In the genomic region with DNA sequence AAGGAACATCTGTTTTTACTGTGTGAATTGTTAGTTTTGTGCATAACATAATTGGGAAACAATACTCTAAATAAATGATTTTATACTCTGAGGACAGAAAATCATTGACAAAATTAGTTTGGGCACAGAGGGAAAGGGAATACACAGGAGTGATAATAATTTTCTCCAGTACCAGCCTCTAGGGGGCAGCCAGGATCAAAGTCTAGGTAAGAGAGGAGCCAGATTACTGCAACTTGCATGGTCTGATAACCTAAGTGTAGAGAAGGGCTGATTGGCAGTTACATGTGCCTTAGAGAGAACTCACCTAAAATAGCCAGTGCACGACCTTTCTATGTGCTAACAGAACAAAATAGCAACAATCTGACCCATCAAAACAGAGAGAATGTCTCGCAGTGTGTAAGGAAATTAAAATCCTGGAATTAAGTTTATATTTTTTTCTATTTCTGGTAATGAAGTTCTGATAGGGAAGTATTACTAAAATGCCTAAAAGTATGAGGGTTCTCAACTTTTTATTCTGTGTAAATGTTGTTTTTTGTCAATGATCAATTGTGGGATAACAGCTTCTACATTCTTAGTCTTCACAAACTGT, we compare ENCODE assay signal across 10 cellular contexts.
DNase-seq lines count a peak whose midpoint lies in the region; ATAC-seq, FAIRE-seq and TF ChIP-seq lines count a peak whose summit lies in the region.
"Had no signal": no experiment of that assay in that cellular context is flagged by ENCODE, and none has a peak within 500 bp of the region (broad histone marks: within the 10 kb centered on the region; RNA-seq: fewer than 3 reads in every experiment).

No MANE protein-coding gene starts in this region.

- no peak overlapping the region for H4K8ac ChIP-seq in H1 (ENCODE audit: extremely low read depth, insufficient read depth, low read length)

- no peak overlapping the region for H4K91ac ChIP-seq in H1 (replicated peaks; ENCODE audit: insufficient read length, low read length)

- H3K23me2 ChIP-seq in H1 (ENCODE audit: low read depth, low read length): no peaks in the 10 kb centered on the region

- no peaks in the 10 kb centered on the region for H3K27me3 Mint-ChIP-seq in WTC11 (ENCODE audit: low read depth)

- no peaks in the 10 kb centered on the region for H4K20me1 ChIP-seq in H1 (replicated peaks in 1 of 2; ENCODE audit: control insufficient read depth in 1 of 2, insufficient read depth in 2 of 2, low read length in 2 of 2)
- H4K20me1 ChIP-seq: BLaER1 had no signal

- no peaks in the 10 kb centered on the region for H3K27me3 ChIP-seq in H7 (ENCODE audit: control insufficient read depth, insufficient read depth, low read length)
- H3K27me3 ChIP-seq in H1 (replicated peaks in 1 of 4; ENCODE audit: control insufficient read depth in 3 of 4, extremely low read depth in 1 of 4, insufficient read depth in 3 of 4, low read length in 3 of 4): no peaks in the 10 kb centered on the region
- no peaks in the 10 kb centered on the region for H3K27me3 ChIP-seq in tibial artery
- H3K27me3 ChIP-seq: BLaER1 had no signal

- FAIRE-seq in H1 (lab: Jason Lieb, UNC): no peak

- no peak overlapping the region for H3K27ac ChIP-seq in H1 (ENCODE audit: low read depth, low read length)
- no peak overlapping the region for H3K27ac ChIP-seq in tibial artery
- H3K27ac ChIP-seq: BLaER1, epithelial cell of prostate had no signal

- no peak for TF ChIP-seq POLR2A in H1 (IDR thresholded peaks at IDR 0.05; ENCODE audit: control extremely low read depth in 1 of 2, low read depth in 2 of 2, low read length in 2 of 2)

- H3K36me3 ChIP-seq in H7 (replicated peaks; ENCODE audit: control insufficient read depth, insufficient read depth, low read length) (no peaks in the 10 kb centered on the region), H1 (ENCODE audit: control insufficient read depth in 2 of 4, insufficient read depth in 4 of 4, low read length in 3 of 4) (no peaks in the 10 kb centered on the region), tibial artery (peaks cover 4 to 9% (median 6%) of the 10 kb centered on the region in 3 donors)

- CTCF ChIA-PET in WTC11 (lab: Charles Lee): interaction anchor here (0.6 to 1.2 kb wide), 5 partner anchors 22 to 714 kb away, joined by 3 to 6 read pairs (median 4); no protein-coding TSS in a partner anchor
- CTCF ChIA-PET in H1 (lab: Charles Lee; ENCODE audit: partially characterized antibody): interaction anchor here (0.6 to 2.0 kb wide), 17 partner anchors 8 to 443 kb away, joined by 3 to 10 read pairs (median 3); no protein-coding TSS in a partner anchor

- H3K4ac ChIP-seq in H1 (replicated peaks; ENCODE audit: insufficient read length, low read depth, low read length): no peak overlapping the region

- H3K4me2 ChIP-seq in H1 (ENCODE audit: insufficient read depth in 1 of 2, low read depth in 2 of 2, low read length in 2 of 2): no peak overlapping the region
- H3K4me2 ChIP-seq: BLaER1 had no signal

- H3K79me2 ChIP-seq in H1 (ENCODE audit: control insufficient read depth in 1 of 2, insufficient read depth in 2 of 2, low read length in 2 of 2): no peaks in the 10 kb centered on the region

- H2BK5ac ChIP-seq in H1 (ENCODE audit: low read depth, low read length): no peak overlapping the region

- H3K27ac Mint-ChIP-seq in WTC11: no peak overlapping the region

- POLR2A ChIA-PET in WTC11 (lab: Charles Lee) (no interaction called here), H1 (lab: Charles Lee; ENCODE audit: partially characterized antibody) (interaction anchor here (0.6 kb wide), 1 partner anchor 92 kb away, joined by 3 read pairs; no protein-coding TSS in a partner anchor)

- no peak overlapping the region for H3K18ac ChIP-seq in H1 (ENCODE audit: extremely low read depth, low read length)

- no peak overlapping the region for H2AFZ ChIP-seq in H1 (ENCODE audit: low read length)

- no peaks in the 10 kb centered on the region for H3K9me3 Mint-ChIP-seq in WTC11

- no peak for TF ChIP-seq EP300 in H1 (IDR thresholded peaks at IDR 0.05; ENCODE audit: borderline replicate concordance in 1 of 2, low read depth in 2 of 2, low read length in 2 of 2)

- no peak overlapping the region for H2BK20ac ChIP-seq in H1 (ENCODE audit: low read length)

- no peak overlapping the region for H3K56ac ChIP-seq in H1 (replicated peaks; ENCODE audit: insufficient read length, low read depth, low read length)

- no peak overlapping the region for H2BK15ac ChIP-seq in H1 (ENCODE audit: low read length)

- TF ChIP-seq CTCF in WTC11 (IDR thresholded peaks at IDR 0.05) (peak; percentile 48; the same call in 1 of the 2 replicates), H1 (IDR thresholded peaks at IDR 0.05; ENCODE audit: control extremely low read depth in 1 of 3, insufficient read depth in 1 of 3, low read depth in 1 of 3, low read length in 3 of 3) (peak in 2 of 3 experiments; percentile 60 to 70; a peak in 3 of 4 replicates), tibial artery (IDR thresholded peaks at IDR 0.05) (peak; percentile 40 to 58)

- H3K14ac ChIP-seq in H1 (ENCODE audit: insufficient read length): no peak overlapping the region

- no peak overlapping the region for H2BK12ac ChIP-seq in H1 (ENCODE audit: low read depth, low read length)

- H3K4me1 ChIP-seq in H1 (replicated peaks in 1 of 4; ENCODE audit: control insufficient read depth in 3 of 4, insufficient read depth in 4 of 4, low read length in 3 of 4) (peaks cover 0 to 17% (median 7%) of the 10 kb centered on the region in 4 experiments; a peak in 5 of 7 replicates), tibial artery (no peaks in the 10 kb centered on the region)
- H3K4me1 ChIP-seq: BLaER1 had no signal

- H3K9me3 ChIP-seq in H1 (ENCODE audit: insufficient read depth in 2 of 2, low read depth in 1 of 2, low read length in 1 of 2): no peaks in the 10 kb centered on the region
- no peaks in the 10 kb centered on the region for H3K9me3 ChIP-seq in tibial artery
- H3K9me3 ChIP-seq: BLaER1 had no signal

- 44% methylated on average over 2 of the region's 2 CpGs; no CpG with 5 or more reads in 1 of the 2 experiments for WGBS in H1 (ENCODE audit: extremely low coverage in 1 of 2, insufficient coverage in 1 of 2, insufficient read length in 1 of 2, insufficient replicate concordance in 2 of 2, low coverage in 1 of 2, low lambda C conversion rate in 2 of 2, missing lambda C conversion rate in 1 of 2), 2 experiments

- ATAC-seq in WTC11: peak; percentile 94

- no peak overlapping the region for H2AK5ac ChIP-seq in H1 (ENCODE audit: low read depth, low read length)

- H2BK120ac ChIP-seq in H1 (replicated peaks; ENCODE audit: low read depth, low read length): no peak overlapping the region

- intact Hi-C loops in tibial artery (cut with DNase I; ENCODE audit: low total_unique reads): no loop called here

- peaks cover 42% of the 10 kb centered on the region for H3K4me1 Mint-ChIP-seq in WTC11

- no peaks in the 10 kb centered on the region for H3K36me3 Mint-ChIP-seq in WTC11

- no peak overlapping the region for H4K5ac ChIP-seq in H1 (ENCODE audit: insufficient read length, low read depth, low read length)

- DNase-seq in DMS153 treated with DMSO at 0.1 percent for 48 hours (lab: John Stamatoyannopoulos, UW; ENCODE audit: unreplicated experiment) (peak; percentile 27), DMS153 (lab: John Stamatoyannopoulos, UW) (no peak), H7 (peak; percentile 13), NCI-H146 treated with DMSO at 0.1 percent for 48 hours (lab: John Stamatoyannopoulos, UW; ENCODE audit: unreplicated experiment) (peak; percentile 38), WTC11 (ENCODE audit: low spot score) (peak; percentile 70), H1 (ENCODE audit: low read depth in 1 of 2, low spot score in 2 of 2) (peak in 1 of 2 experiments; percentile 73), myocyte (ENCODE audit: low read depth) (peak; percentile 81), tibial artery (peak in 1 of 2 donors; percentile 57)

- H3K79me1 ChIP-seq in H1 (ENCODE audit: low read depth, low read length): no peaks in the 10 kb centered on the region

- H3K4me3 ChIP-seq in H7 (ENCODE audit: insufficient read depth, low read depth, low read length): no peak overlapping the region
- no peak overlapping the region for H3K4me3 ChIP-seq in H1 (ENCODE audit: extremely low read depth in 1 of 4, insufficient read depth in 2 of 4, low read depth in 3 of 4, low read length in 4 of 4)
- no peak overlapping the region for H3K4me3 ChIP-seq in tibial artery
- H3K4me3 ChIP-seq: BLaER1 had no signal

- no peak overlapping the region for H3K9ac ChIP-seq in H1 (replicated peaks in 1 of 4; ENCODE audit: extremely low read depth in 1 of 4, low read depth in 3 of 4, low read length in 3 of 4)
- H3K9ac ChIP-seq: BLaER1 had no signal

- no peak overlapping the region for H3K4me3 Mint-ChIP-seq in WTC11

- TF ChIP-seq RAD21 in H1 (IDR thresholded peaks at IDR 0.05 in 1 of 2, conservative IDR thresholded peaks at IDR 0.05 in 1 of 2; ENCODE audit: low read depth in 2 of 2, low read length in 2 of 2): peak; percentile 51 to 59

- no peak overlapping the region for H3K23ac ChIP-seq in H1 (ENCODE audit: insufficient read length)

TF ChIP-seq in WTC11, 78 proteins besides CTCF, POLR2A, EP300 and RAD21 (continues in another document):
- TF ChIP-seq MXD4 (CRISPR knock-in tag; IDR thresholded peaks at IDR 0.05; ENCODE audit: borderline replicate concordance) (no peak), ZNF396 (CRISPR knock-in tag; IDR thresholded peaks at IDR 0.05; ENCODE audit: borderline replicate concordance) (no peak)
- TF ChIP-seq, protein P1, sequence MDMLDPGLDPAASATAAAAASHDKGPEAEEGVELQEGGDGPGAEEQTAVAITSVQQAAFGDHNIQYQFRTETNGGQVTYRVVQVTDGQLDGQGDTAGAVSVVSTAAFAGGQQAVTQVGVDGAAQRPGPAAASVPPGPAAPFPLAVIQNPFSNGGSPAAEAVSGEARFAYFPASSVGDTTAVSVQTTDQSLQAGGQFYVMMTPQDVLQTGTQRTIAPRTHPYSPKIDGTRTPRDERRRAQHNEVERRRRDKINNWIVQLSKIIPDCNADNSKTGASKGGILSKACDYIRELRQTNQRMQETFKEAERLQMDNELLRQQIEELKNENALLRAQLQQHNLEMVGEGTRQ (CRISPR knock-in tag; IDR thresholded peaks at IDR 0.05): no peak

TF ChIP-seq in H1, 55 proteins besides CTCF, POLR2A, EP300 and RAD21:
- TF ChIP-seq TAF1 (IDR thresholded peaks at IDR 0.05; ENCODE audit: low read depth, low read length): no peak
